ENCODE assay signal across 1 cellular context in the genomic region with DNA sequence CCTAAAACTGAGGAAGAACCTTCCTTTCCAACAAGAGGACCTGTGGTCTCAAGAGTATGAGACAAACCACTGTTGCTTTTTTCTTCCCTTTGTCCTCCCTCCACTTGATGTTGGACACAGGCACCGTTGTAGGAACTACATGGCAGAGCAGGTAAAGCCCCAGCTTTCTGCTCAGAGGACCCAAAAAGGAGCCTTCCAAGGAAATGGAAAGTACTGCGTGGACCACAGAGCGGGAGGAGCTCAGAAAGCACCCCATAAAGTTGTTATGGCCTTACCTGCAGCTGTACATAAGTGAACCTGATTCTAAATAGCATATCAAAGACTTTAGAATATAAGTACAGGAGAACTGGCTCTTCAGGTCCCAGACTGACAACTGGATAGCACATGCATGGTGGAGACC.
TF ChIP-seq lines count a peak whose summit lies in the region.

No MANE protein-coding gene starts in this region.

TF ChIP-seq in HepG2, 621 proteins besides CTCF, POLR2A, EP300 and RAD21:
- TF ChIP-seq RBM22 (optimal IDR thresholded peaks at IDR 0.05; ENCODE audit: low read length) (peak; percentile 60), ZNF773 (CRISPR knock-in tag; IDR thresholded peaks at IDR 0.05; ENCODE audit: borderline replicate concordance) (no peak), HMGA1 (CRISPR knock-in tag; conservative IDR thresholded peaks at IDR 0.05) (no peak), NR2F1 (CRISPR knock-in tag; IDR thresholded peaks at IDR 0.05) (no peak)
